ENCODE assay signal across 9 cellular contexts in the genomic region with DNA sequence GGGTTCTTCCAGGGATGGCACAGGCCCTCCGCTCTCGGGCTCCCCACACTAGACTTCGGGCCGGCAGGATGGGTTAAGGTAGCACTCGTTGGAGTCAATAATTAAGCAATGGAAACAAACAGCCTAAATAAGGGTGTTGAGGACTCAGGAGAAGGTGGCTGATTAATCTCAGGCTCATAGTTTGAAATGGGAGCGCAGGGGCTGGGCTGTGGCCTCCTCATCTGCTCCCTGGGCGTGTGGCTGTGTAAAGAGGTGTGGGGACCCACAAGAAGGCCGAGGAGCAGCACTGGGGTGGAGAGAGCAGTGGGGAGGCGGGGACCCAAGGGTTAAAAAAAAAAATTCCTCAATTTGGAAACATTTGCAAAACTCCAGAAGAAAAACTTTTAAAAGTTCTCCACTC. TPM values are rescaled to one million over a fixed set of nuclear protein-coding genes. Genes with fewer than 3 reads are reported as not detected.
DNase-seq lines count a peak whose midpoint lies in the region; ATAC-seq and TF ChIP-seq lines count a peak whose summit lies in the region.
"Had no signal": no experiment of that assay in that cellular context is flagged by ENCODE, and none has a peak within 500 bp of the region (broad histone marks: within the 10 kb centered on the region; RNA-seq: fewer than 3 reads in every experiment).

No MANE protein-coding gene starts in this region.

- peak overlapping the region; percentile 94 for H3K27ac ChIP-seq in ACC112 (ENCODE audit: low read depth, low read length)
- H3K27ac ChIP-seq in IMR-90 (ENCODE audit: insufficient read depth, low read length), result peak overlapping the region; percentile 84
- H3K27ac ChIP-seq in ectodermal cell (ENCODE audit: insufficient read depth, low read depth, low read length, poor library complexity, severe bottlenecking), result no peak overlapping the region
- no peak overlapping the region for H3K27ac ChIP-seq in naive thymus-derived CD4-positive, alpha-beta T cell (ENCODE audit: low read depth, low read length)

- dilution Hi-C loops in IMR-90 (cut with HindIII; ENCODE audit: low sequenced_read_pairs, unreplicated experiment), result no loop called here

- TSS peak; percentile 84 for BruUV-seq in IMR-90 (replicated peaks; lab: Mats Ljungman, UMichigan)

- H3K4me2 ChIP-seq in IMR-90 (ENCODE audit: low read depth, low read length), result peak overlapping the region; percentile 92

- H4K8ac ChIP-seq in IMR-90 (ENCODE audit: low read depth in 2 of 2, low read length in 2 of 2), result peak overlapping the region; percentile 58 to 87; a peak in 3 of 4 replicates

- no peaks in the 10 kb centered on the region for H3K9me3 ChIP-seq in IMR-90 (ENCODE audit: control insufficient read depth, insufficient read depth, low read length)
- no peaks in the 10 kb centered on the region for H3K9me3 ChIP-seq in ectodermal cell (ENCODE audit: control insufficient read depth, low read length)
- no peaks in the 10 kb centered on the region for H3K9me3 ChIP-seq in naive thymus-derived CD4-positive, alpha-beta T cell (ENCODE audit: control insufficient read depth in 2 of 3, low read length in 3 of 3)

- peak overlapping the region; percentile 92 for H2AK9ac ChIP-seq in IMR-90 (replicated peaks; ENCODE audit: low read depth, low read length, poor library complexity)

- peaks cover 0 to 18% (median 4%) of the 10 kb centered on the region in 11 donors for H3K9me3 Mint-ChIP-seq in naive thymus-derived CD4-positive, alpha-beta T cell

- intact Hi-C loops in IMR-90 (cut with micrococcal nuclease), result loop anchor here (2.0 kb wide), 1 partner anchor 18 kb away; no protein-coding TSS in a partner anchor
- intact Hi-C loops in naive thymus-derived CD4-positive, alpha-beta T cell (cut with micrococcal nuclease), result no loop called here

- H4K20me1 ChIP-seq in IMR-90 (ENCODE audit: insufficient read depth, low read length), result peaks cover 26% of the 10 kb centered on the region

- no peak for TF ChIP-seq POLR2A in IMR-90 (IDR thresholded peaks at IDR 0.05; ENCODE audit: low read depth, low read length)

- H3K4me1 ChIP-seq in ACC112 (ENCODE audit: control insufficient read depth, insufficient read depth, low read length, unreplicated experiment) (peaks cover 24% of the 10 kb centered on the region), IMR-90 (ENCODE audit: control insufficient read depth, insufficient read depth, low read length) (peaks cover 16% of the 10 kb centered on the region), ectodermal cell (ENCODE audit: control insufficient read depth, insufficient read depth, low read length) (peaks cover 7% of the 10 kb centered on the region)
- peaks cover 0 to 4% of the 10 kb centered on the region in 2 donors for H3K4me1 ChIP-seq in naive thymus-derived CD4-positive, alpha-beta T cell (ENCODE audit: control insufficient read depth in 2 of 2, insufficient read depth in 2 of 2, low read length in 2 of 2)

- no peak for ATAC-seq in IMR-90 (ENCODE audit: low read depth)
- no peak for ATAC-seq in naive thymus-derived CD4-positive, alpha-beta T cell
- no peak for ATAC-seq in omental fat pad (ENCODE audit: low FRiP score)
- ATAC-seq in GM18870 (IDR thresholded peaks at IDR 0.05; ENCODE audit: unreplicated experiment), result no peak

- peaks cover 18% of the 10 kb centered on the region; the same call in 1 of the 2 replicates for H3K9me1 ChIP-seq in IMR-90 (ENCODE audit: insufficient read depth, low read length)

- POLR2A ChIA-PET in IMR-90 (lab: Charles Lee; ENCODE audit: unreplicated experiment), result interaction anchor here (1.0 to 1.3 kb wide), 5 partner anchors 19 to 28 kb away, joined by 3 to 7 read pairs (median 3); no protein-coding TSS in a partner anchor
- POLR2A ChIA-PET in naive thymus-derived CD4-positive, alpha-beta T cell (lab: Charles Lee), result no interaction called here

- peak overlapping the region; percentile 78 for H2BK5ac ChIP-seq in IMR-90 (ENCODE audit: low read depth, low read length, poor library complexity, severe bottlenecking)

- DNase-seq in IMR-90 (no peak), omental fat pad (ENCODE audit: low spot score) (no peak), GOT3 (lab: John Stamatoyannopoulos, UW) (no peak), LoVo (ENCODE audit: low spot score) (no peak)
- no peak for DNase-seq in naive thymus-derived CD4-positive, alpha-beta T cell

- peak overlapping the region; percentile 83 for H3K4ac ChIP-seq in IMR-90 (ENCODE audit: low read depth, low read length)

- TF ChIP-seq RAD21 in IMR-90 (IDR thresholded peaks at IDR 0.05; ENCODE audit: low read length), result no peak

- no peaks in the 10 kb centered on the region for H3K27me3 ChIP-seq in ACC112 (ENCODE audit: insufficient read depth, low read length)
- H3K27me3 ChIP-seq in IMR-90 (ENCODE audit: control insufficient read depth, insufficient read depth, low read length), result no peaks in the 10 kb centered on the region
- peaks cover 33% of the 10 kb centered on the region for H3K27me3 ChIP-seq in ectodermal cell (ENCODE audit: control insufficient read depth, insufficient read depth, low read length, poor library complexity, severe bottlenecking)
- peaks cover 0 to 4% of the 10 kb centered on the region in 2 donors for H3K27me3 ChIP-seq in naive thymus-derived CD4-positive, alpha-beta T cell (ENCODE audit: control insufficient read depth in 2 of 2, insufficient read depth in 2 of 2, low read length in 2 of 2)

- in situ Hi-C loops in IMR-90 (cut with MboI; ENCODE audit: low sequenced_read_pairs), result loop anchor here (5.0 kb wide), 1 partner anchor 34 kb away; no protein-coding TSS in a partner anchor

- peak overlapping the region; percentile 24; the same call in 1 of the 2 replicates for H4K5ac ChIP-seq in IMR-90 (ENCODE audit: low read depth, low read length)

- H3K27ac Mint-ChIP-seq in naive thymus-derived CD4-positive, alpha-beta T cell, result no peak overlapping the region

- 53% methylated on average over 5 of the region's 9 CpGs; no CpG with 5 or more reads in 1 of the 2 experiments for WGBS in IMR-90 (ENCODE audit: extremely low coverage in 2 of 2, insufficient read length in 1 of 2), 2 experiments
- 42 to 50% methylated on average over 9 of the region's 9 CpGs for WGBS in ectodermal cell, 2 experiments

- peaks cover 4 to 17% (median 12%) of the 10 kb centered on the region in 7 donors for H3K4me1 Mint-ChIP-seq in naive thymus-derived CD4-positive, alpha-beta T cell

- H3K36me3 ChIP-seq in ACC112 (ENCODE audit: insufficient read depth, low read length) (peaks cover 23% of the 10 kb centered on the region), IMR-90 (ENCODE audit: control insufficient read depth, insufficient read depth, low read length) (peaks cover 19% of the 10 kb centered on the region), ectodermal cell (ENCODE audit: control insufficient read depth, insufficient read depth, low read length) (peaks cover 6% of the 10 kb centered on the region)
- H3K36me3 ChIP-seq in naive thymus-derived CD4-positive, alpha-beta T cell (ENCODE audit: control insufficient read depth in 2 of 3, insufficient read depth in 3 of 3, low read length in 3 of 3), result no peaks in the 10 kb centered on the region

- H3K4me3 ChIP-seq in ACC112 (ENCODE audit: low read depth, low read length), result peak overlapping the region; percentile 98
- H3K4me3 ChIP-seq in IMR-90 (ENCODE audit: insufficient read depth, low read depth, low read length), result peak overlapping the region; percentile 96
- peak overlapping the region; percentile 72 for H3K4me3 ChIP-seq in ectodermal cell (ENCODE audit: insufficient read depth, low read depth, low read length)
- no peak overlapping the region for H3K4me3 ChIP-seq in naive thymus-derived CD4-positive, alpha-beta T cell (ENCODE audit: low read length)

- H4K91ac ChIP-seq in IMR-90 (ENCODE audit: insufficient read depth, low read depth, low read length), result peak overlapping the region; percentile 72

- no peak overlapping the region for H2BK15ac ChIP-seq in IMR-90 (ENCODE audit: low read depth, low read length)

- peak overlapping the region; percentile 77 for H3K9ac ChIP-seq in IMR-90 (ENCODE audit: low read depth, low read length)

- H3K18ac ChIP-seq in IMR-90 (ENCODE audit: low read depth, low read length), result 0 out of 2 replicates have a peak overlapping the region, but pooled peaks have one; percentile 1

- peaks cover 0 to 15% (median 0%) of the 10 kb centered on the region in 5 donors for H3K36me3 Mint-ChIP-seq in naive thymus-derived CD4-positive, alpha-beta T cell

- peaks cover 17 to 47% of the 10 kb centered on the region in 2 experiments; a peak in 3 of 4 replicates for H3K79me1 ChIP-seq in IMR-90 (ENCODE audit: low read depth in 1 of 2, low read length in 2 of 2)

- TF ChIP-seq CTCF in IMR-90 (conservative IDR thresholded peaks at IDR 0.05; ENCODE audit: low read depth, low read length) (no peak), omental fat pad (IDR thresholded peaks at IDR 0.05) (no peak)

- H2BK20ac ChIP-seq in IMR-90 (ENCODE audit: low read depth, low read length), result peak overlapping the region; percentile 4; the same call in 1 of the 2 replicates

- peak overlapping the region; percentile 49 to 87 (median 68) for H3K4me3 Mint-ChIP-seq in naive thymus-derived CD4-positive, alpha-beta T cell

- H3K27me3 Mint-ChIP-seq in naive thymus-derived CD4-positive, alpha-beta T cell, result peaks cover 35 to 56% (median 50%) of the 10 kb centered on the region in 5 donors

- no peak overlapping the region for H2AFZ ChIP-seq in ACC112 (ENCODE audit: low read length, unreplicated experiment)
- H2AFZ ChIP-seq in IMR-90 (replicated peaks; ENCODE audit: low read length, poor library complexity), result peak overlapping the region; percentile 28

- H2AK5ac ChIP-seq in IMR-90 (ENCODE audit: low read depth, low read length), result peak overlapping the region; percentile 54

- peaks cover 50% of the 10 kb centered on the region for H3K79me2 ChIP-seq in ACC112 (ENCODE audit: control insufficient read depth, insufficient read depth, low read length, unreplicated experiment)

- H2BK120ac ChIP-seq in IMR-90 (ENCODE audit: low read depth, low read length), result peak overlapping the region; percentile 41; the same call in 1 of the 2 replicates

- peak overlapping the region; percentile 89; the same call in 1 of the 2 replicates for H3K56ac ChIP-seq in IMR-90 (ENCODE audit: extremely low read depth, insufficient read depth, low read length)

- H3K23ac ChIP-seq in IMR-90 (ENCODE audit: low read depth, low read length), result peak overlapping the region; percentile 66

- CTCF ChIA-PET in IMR-90 (lab: Yijun Ruan, JAX), result interaction anchor here (1.1 kb wide), 1 partner anchor 12 kb away, joined by 3 read pairs; no protein-coding TSS in a partner anchor
- CTCF ChIA-PET in naive thymus-derived CD4-positive, alpha-beta T cell (lab: Charles Lee), result no interaction called here

- peak overlapping the region; percentile 71 for H3K14ac ChIP-seq in IMR-90 (replicated peaks; ENCODE audit: low read depth, low read length)

RNA-seq across cellular contexts. Expression of a gene that starts 1.3 kb away (rescaled TPM):
- total RNA-seq in IMR-90 (2012; rRNA removed), result 927 and 997 TPM in 2 replicates
- polyA plus RNA-seq in IMR-90 (2012; rRNA removed), result 1,040 and 1,386 TPM in 2 replicates
- polyA plus RNA-seq in IMR-90 (2012; cell fraction: cytosol; rRNA removed), result 740 and 1,531 TPM in 2 replicates
- polyA plus RNA-seq in IMR-90 (2012; cell fraction: nucleus; rRNA removed; ENCODE audit: low replicate concordance), result 748 and 1,694 TPM in 2 replicates
- 103 TPM for polyA plus RNA-seq in ectodermal cell (2013, experiment 1 of 4)
- 95.0 TPM for polyA plus RNA-seq in ectodermal cell (2013, experiment 2 of 4)
- 91.9 TPM for polyA plus RNA-seq in ectodermal cell (2013, experiment 3 of 4)
- 94.7 TPM for polyA plus RNA-seq in ectodermal cell (2013, experiment 4 of 4)
- total RNA-seq in naive thymus-derived CD4-positive, alpha-beta T cell, result 10 to 100 TPM in 2 of 5 experiments, 1 to 10 TPM in 2, under 1 TPM in 1; 0.70 to 16.5 (median 3.7) TPM
- polyA plus RNA-seq in naive thymus-derived CD4-positive, alpha-beta T cell, result 1 to 10 TPM; 1.3 to 3.2 TPM
- 100 to 1,000 TPM; 316 to 921 (median 720) TPM for total RNA-seq in omental fat pad

RNA-seq across cellular contexts. Expression of a gene that starts 52.6 kb away (rescaled TPM):
- total RNA-seq in IMR-90 (2012; rRNA removed) (not detected in 2 replicates), omental fat pad (100 to 1,000 TPM; 132 to 584 (median 435) TPM)
- polyA plus RNA-seq in IMR-90 (2012; rRNA removed), result not detected in 2 replicates
- 0.12 TPM in 1 of 2 replicates, not detected in the other for polyA plus RNA-seq in IMR-90 (2012; cell fraction: cytosol; rRNA removed)
- polyA plus RNA-seq in IMR-90 (2012; cell fraction: nucleus; rRNA removed; ENCODE audit: low replicate concordance), result not detected in 2 replicates
- not detected for polyA plus RNA-seq in ectodermal cell (2013, experiment 1 of 4)
- not detected for polyA plus RNA-seq in ectodermal cell (2013, experiment 2 of 4)
- not detected for polyA plus RNA-seq in ectodermal cell (2013, experiment 3 of 4)
- not detected for polyA plus RNA-seq in ectodermal cell (2013, experiment 4 of 4)
- total RNA-seq in naive thymus-derived CD4-positive, alpha-beta T cell, result not detected
- not detected for polyA plus RNA-seq in naive thymus-derived CD4-positive, alpha-beta T cell
- total RNA-seq: left lobe of liver had no signal

Comparison
In these comparisons a context has a peak if more than half of its experiments do, and no peak if none do; other contexts are left out.
1. H3K27ac ChIP-seq: peak in ACC112 (single experiment) and IMR-90 (single experiment); none in ectodermal cell (single experiment) and naive thymus-derived CD4-positive, alpha-beta T cell (single experiment).
2. RNA of a gene that starts 1.3 kb away (total RNA-seq): 927 to 997 TPM in IMR-90 and 316 to 921 TPM in omental fat pad; 0.70 to 16.5 TPM in naive thymus-derived CD4-positive, alpha-beta T cell; every median in the first group is over 10 times any median in the second.
3. RNA of a gene that starts 52.6 kb away (total RNA-seq): 132 to 584 TPM in omental fat pad; not detected in IMR-90 and not detected in naive thymus-derived CD4-positive, alpha-beta T cell; every median in the first group is over 100 times any median in the second.